Comparison of ENCODE assay signal across 13 cellular contexts in genomic region chr7:916291-916941, GRCh38. TPM values are rescaled to one million over a fixed set of nuclear protein-coding genes. Genes with fewer than 3 reads are reported as not detected.
DNase-seq lines count a peak whose midpoint lies in the region; ATAC-seq and TF ChIP-seq lines count a peak whose summit lies in the region.
"Had no signal": no experiment of that assay in that cellular context is flagged by ENCODE, and none has a peak within 500 bp of the region (broad histone marks: within the 10 kb centered on the region; RNA-seq: fewer than 3 reads in every experiment).

No MANE protein-coding gene starts in this region.

- peaks cover 84% of the 10 kb centered on the region for H3K36me3 Mint-ChIP-seq in Calu3 (ENCODE audit: insufficient read depth, unreplicated experiment)
- no peaks in the 10 kb centered on the region for H3K36me3 Mint-ChIP-seq in nephron progenitor cell (ENCODE audit: low read depth)
- H3K36me3 Mint-ChIP-seq: CD4-positive, CD25-positive, alpha-beta regulatory T cell had no signal

- H3K4me3 Mint-ChIP-seq in Calu3 (ENCODE audit: low read depth, unreplicated experiment) = peak overlapping the region; percentile 28
- H3K4me3 Mint-ChIP-seq in nephron progenitor cell = peak overlapping the region; percentile 75
- H3K4me3 Mint-ChIP-seq: memory B cell had no signal

- H3K4me1 Mint-ChIP-seq in Calu3 (ENCODE audit: low read depth, unreplicated experiment) (peaks cover 67% of the 10 kb centered on the region), nephron progenitor cell (peaks cover 46% of the 10 kb centered on the region)

- DNase-seq in Calu3 (peak; percentile 65), NCI-H1694 treated with DMSO at 0.1 percent for 48 hours (lab: John Stamatoyannopoulos, UW) (peak; percentile 44), choroid plexus epithelial cell (ENCODE audit: low read depth) (peak; percentile 15), nephron progenitor cell (no peak), AG08395 (ENCODE audit: low spot score) (no peak), HCEC 1CT (no peak), T-helper 9 cell (no peak)
- DNase-seq: activated CD8-positive, alpha-beta memory T cell treated with anti-CD3 and anti-CD28 coated beads, Interleukin-2, amount 50 U/mL, for 4 hours; CD4-positive, CD25-positive, alpha-beta regulatory T cell; PC-3 had no signal

- ATAC-seq in HG03039 (IDR thresholded peaks at IDR 0.05; ENCODE audit: unreplicated experiment) = no peak
- ATAC-seq: PC-3 had no signal

- intact Hi-C loops in Calu3 (cut with micrococcal nuclease; ENCODE audit: unreplicated experiment) = no loop called here

- TF ChIP-seq CTCF in Calu3 (IDR thresholded peaks at IDR 0.05; ENCODE audit: unreplicated experiment) (no peak), choroid plexus epithelial cell (conservative IDR thresholded peaks at IDR 0.05; ENCODE audit: low read depth, low read length) (no peak), nephron progenitor cell (IDR thresholded peaks at IDR 0.05) (no peak)

- CTCF ChIA-PET in Calu3 (lab: Charles Lee) = no interaction called here

- BruUV-seq in Calu3 (replicated peaks; lab: Mats Ljungman, UMichigan) = no TSS peak

- H3K27me3 Mint-ChIP-seq in Calu3 (ENCODE audit: unreplicated experiment) (no peaks in the 10 kb centered on the region), nephron progenitor cell (ENCODE audit: low read depth, poor library complexity) (peaks cover 10% of the 10 kb centered on the region)

- H3K4me3 ChIP-seq in choroid plexus epithelial cell (ENCODE audit: low read depth, low read length) = no peak overlapping the region
- H3K4me3 ChIP-seq: ascending aorta had no signal

- no peaks in the 10 kb centered on the region for H3K9me3 Mint-ChIP-seq in Calu3 (ENCODE audit: low read depth, unreplicated experiment)
- H3K9me3 Mint-ChIP-seq in nephron progenitor cell = no peaks in the 10 kb centered on the region
- H3K9me3 Mint-ChIP-seq: CD4-positive, CD25-positive, alpha-beta regulatory T cell; memory B cell had no signal

- H3K27ac Mint-ChIP-seq in Calu3 (ENCODE audit: unreplicated experiment) = peak overlapping the region; percentile 27
- peak overlapping the region; percentile 88 for H3K27ac Mint-ChIP-seq in nephron progenitor cell
- H3K27ac Mint-ChIP-seq: CD4-positive, CD25-positive, alpha-beta regulatory T cell; memory B cell had no signal

RNA-seq across cellular contexts. Expression of gene ADAP1, which starts 38.1 kb away (rescaled TPM):
- 173 and 220 TPM in 2 replicates for total RNA-seq in Calu3 (2022)

RNA-seq across cellular contexts. Expression of gene GET4, which starts 40.1 kb away (rescaled TPM):
- total RNA-seq in Calu3 (2022) = 145 and 167 TPM in 2 replicates

RNA-seq across cellular contexts. Expression of gene COX19, which starts 58.9 kb away (rescaled TPM):
- 37.4 and 39.1 TPM in 2 replicates for total RNA-seq in Calu3 (2022)

Comparison
In these comparisons a context has a peak if more than half of its experiments do, and no peak if none do; other contexts are left out.
1. DNase-seq: peak in Calu3 (single experiment), NCI-H1694 treated with DMSO at 0.1 percent for 48 hours (single experiment) and choroid plexus epithelial cell (single experiment); none in nephron progenitor cell (single experiment), AG08395 (single experiment), HCEC 1CT (single experiment) and T-helper 9 cell (single experiment).